ENCODE assay signal across 17 cellular contexts in genomic region chr16:75421820-75422126, GRCh38. TPM values are rescaled to one million over a fixed set of nuclear protein-coding genes. Genes with fewer than 3 reads are reported as not detected.
DNase-seq lines count a peak whose midpoint lies in the region; ATAC-seq and TF ChIP-seq lines count a peak whose summit lies in the region.
"Had no signal": no experiment of that assay in that cellular context is flagged by ENCODE, and none has a peak within 500 bp of the region (broad histone marks: within the 10 kb centered on the region; RNA-seq: fewer than 3 reads in every experiment).

No MANE protein-coding gene starts in this region.

- no peak overlapping the region for H3K14ac ChIP-seq in trophoblast cell (ENCODE audit: low read length)

- no peak overlapping the region for H4K12ac ChIP-seq in trophoblast cell (ENCODE audit: low read depth, low read length)

- no peak overlapping the region for H3K27ac ChIP-seq in trophoblast cell (ENCODE audit: low read depth, low read length)
- H3K27ac ChIP-seq: gastrocnemius medialis had no signal

- no peaks in the 10 kb centered on the region for H3K36me3 ChIP-seq in trophoblast cell (ENCODE audit: control insufficient read depth in 1 of 2, insufficient read depth in 2 of 2, low read length in 2 of 2)
- H3K36me3 ChIP-seq: gastrocnemius medialis, neutrophil, spleen, tibial nerve had no signal

- H3K9me3 ChIP-seq in trophoblast cell (ENCODE audit: insufficient read depth, low read depth, low read length) = no peaks in the 10 kb centered on the region
- H3K9me3 ChIP-seq: gastrocnemius medialis, neutrophil, spleen, tibial nerve had no signal

- H3K27ac Mint-ChIP-seq in activated T-cell treated with anti-CD3 and anti-CD28 coated beads, Interleukin-2, amount 50 U/mL, for 24 hours = peak overlapping the region; percentile 53
- H3K27ac Mint-ChIP-seq in T-cell = peak overlapping the region; percentile 13 to 67
- H3K27ac Mint-ChIP-seq in endothelial cell (ENCODE audit: unreplicated experiment) = peak overlapping the region; percentile 98

- no peak overlapping the region for H3K9ac ChIP-seq in trophoblast cell (ENCODE audit: low read length)

- CTCF ChIA-PET in T-cell (lab: Charles Lee) = no interaction called here

- ATAC-seq in T-cell (replicated peaks in 1 of 4) (no peak), GM21360 (IDR thresholded peaks at IDR 0.05; ENCODE audit: unreplicated experiment) (no peak), GM19395 (IDR thresholded peaks at IDR 0.05; ENCODE audit: unreplicated experiment) (no peak)
- ATAC-seq: gastrocnemius medialis had no signal

- no peak overlapping the region for H2AK5ac ChIP-seq in trophoblast cell (ENCODE audit: low read length)

- POLR2A ChIA-PET in T-cell (lab: Charles Lee) = no interaction called here

- H3K79me1 ChIP-seq in trophoblast cell (ENCODE audit: low read length) = peaks cover 1% of the 10 kb centered on the region

- no peak overlapping the region for H4K91ac ChIP-seq in trophoblast cell (ENCODE audit: low read depth, low read length)

- H3K23ac ChIP-seq in trophoblast cell (ENCODE audit: low read length) = no peak overlapping the region

- H3K4me3 Mint-ChIP-seq in activated T-cell treated with anti-CD3 and anti-CD28 coated beads, Interleukin-2, amount 50 U/mL, for 24 hours = no peak overlapping the region
- H3K4me3 Mint-ChIP-seq in T-cell (peak overlapping the region in 1 of 3 donors; percentile 50), endothelial cell (ENCODE audit: unreplicated experiment) (peak overlapping the region; percentile 56)

- H3K9me3 Mint-ChIP-seq in activated T-cell treated with anti-CD3 and anti-CD28 coated beads, Interleukin-2, amount 50 U/mL, for 24 hours = no peaks in the 10 kb centered on the region
- H3K9me3 Mint-ChIP-seq in T-cell = no peaks in the 10 kb centered on the region
- H3K9me3 Mint-ChIP-seq in endothelial cell (ENCODE audit: unreplicated experiment) = no peaks in the 10 kb centered on the region

- H2AFZ ChIP-seq in trophoblast cell (ENCODE audit: insufficient read depth, low read length, poor library complexity) = no peak overlapping the region

- peaks cover 10% of the 10 kb centered on the region for H3K36me3 Mint-ChIP-seq in activated T-cell treated with anti-CD3 and anti-CD28 coated beads, Interleukin-2, amount 50 U/mL, for 24 hours (ENCODE audit: low read depth)
- H3K36me3 Mint-ChIP-seq in T-cell = peaks cover 7% of the 10 kb centered on the region
- H3K36me3 Mint-ChIP-seq in endothelial cell (ENCODE audit: low read depth, unreplicated experiment) = no peaks in the 10 kb centered on the region

- no peaks in the 10 kb centered on the region for H3K27me3 ChIP-seq in trophoblast cell (ENCODE audit: insufficient read depth, low read length)
- H3K27me3 ChIP-seq: gastrocnemius medialis, neutrophil, spleen, tibial nerve had no signal

- H3K4me3 ChIP-seq in trophoblast cell (ENCODE audit: low read depth, low read length) = no peak overlapping the region
- H3K4me3 ChIP-seq: gastrocnemius medialis, tibial nerve had no signal

- H2BK12ac ChIP-seq in trophoblast cell (ENCODE audit: low read length) = no peak overlapping the region

- H3K79me2 ChIP-seq in trophoblast cell (ENCODE audit: control insufficient read depth, insufficient read depth, low read length, poor library complexity) = peaks cover 2% of the 10 kb centered on the region

- H3K4me1 Mint-ChIP-seq in activated T-cell treated with anti-CD3 and anti-CD28 coated beads, Interleukin-2, amount 50 U/mL, for 24 hours (ENCODE audit: low read depth) = peaks cover 44% of the 10 kb centered on the region
- H3K4me1 Mint-ChIP-seq in T-cell = peaks cover 40 to 46% (median 42%) of the 10 kb centered on the region in 3 donors
- peaks cover 17% of the 10 kb centered on the region for H3K4me1 Mint-ChIP-seq in endothelial cell (ENCODE audit: unreplicated experiment)

- H3K27me3 Mint-ChIP-seq in activated T-cell treated with anti-CD3 and anti-CD28 coated beads, Interleukin-2, amount 50 U/mL, for 24 hours = no peaks in the 10 kb centered on the region
- H3K27me3 Mint-ChIP-seq in T-cell (no peaks in the 10 kb centered on the region), endothelial cell (ENCODE audit: unreplicated experiment) (peaks cover 2% of the 10 kb centered on the region)

- no peak overlapping the region for H3K18ac ChIP-seq in trophoblast cell (ENCODE audit: low read length)

- no peak overlapping the region for H3K4me2 ChIP-seq in trophoblast cell (ENCODE audit: low read length)

- no peak for TF ChIP-seq CTCF in endothelial cell (IDR thresholded peaks at IDR 0.05; ENCODE audit: unreplicated experiment)

- no peak overlapping the region for H2BK5ac ChIP-seq in trophoblast cell (ENCODE audit: low read depth, low read length, poor library complexity)

- H3K4ac ChIP-seq in trophoblast cell (ENCODE audit: low read depth, low read length) = peak overlapping the region; percentile 89

- no peak overlapping the region for H2BK120ac ChIP-seq in trophoblast cell (ENCODE audit: insufficient read depth, low read length, poor library complexity)

- peaks cover 0 to 3% of the 10 kb centered on the region in 2 experiments for H3K4me1 ChIP-seq in trophoblast cell (ENCODE audit: control insufficient read depth in 1 of 2, insufficient read depth in 2 of 2, low read length in 2 of 2)

- no peak overlapping the region for H4K8ac ChIP-seq in trophoblast cell (ENCODE audit: low read depth, low read length)

- no CpG with 5 or more reads among the region's 1 CpG for WGBS in trophoblast cell (ENCODE audit: extremely low coverage, insufficient coverage, insufficient read length)

- no peak for DNase-seq in activated T-cell treated with anti-CD3 and anti-CD28 coated beads, Interleukin-2, amount 50 U/mL, for 24 hours
- no peak for DNase-seq in activated T-cell treated with anti-CD3 and anti-CD28 coated beads, Interleukin-2, amount 50 U/mL, for 1 hour
- no peak for DNase-seq in T-cell
- no peak for DNase-seq in endothelial cell (ENCODE audit: low spot score)
- no peak for DNase-seq in trophoblast cell
- no peak for DNase-seq in NCI-H2171 treated with DMSO at 0.1 percent for 48 hours (lab: John Stamatoyannopoulos, UW)
- DNase-seq: effector memory CD4-positive, alpha-beta T cell; gastrocnemius medialis; islet precursor cell; NCI-H1930; NCI-H526 treated with DMSO at 0.1 percent for 48 hours; spleen; T-helper 9 cell had no signal

RNA-seq across cellular contexts. Expression of gene CFDP1, which starts 11.5 kb away (rescaled TPM):
- total RNA-seq in T-cell = 10 to 100 TPM; 30.8 to 36.5 (median 34.2) TPM
- total RNA-seq in endothelial cell (ENCODE audit: unreplicated experiment) = 65.7 TPM
- 103 and 111 TPM in 2 replicates for polyA plus RNA-seq in trophoblast cell (2013)

RNA-seq across cellular contexts. Expression of gene TMEM170A, which starts 42.7 kb away (rescaled TPM):
- total RNA-seq in T-cell (10 to 100 TPM; 37.7 to 45.8 (median 41.9) TPM), endothelial cell (ENCODE audit: unreplicated experiment) (38.0 TPM)
- polyA plus RNA-seq in trophoblast cell (2013) = 18.0 and 18.2 TPM in 2 replicates

Comparison
In these comparisons a context has a peak if more than half of its experiments do, and no peak if none do; other contexts are left out.
1. H3K27ac Mint-ChIP-seq: peak in every context shown above with its lines; median percentile 98 in endothelial cell; 53 in activated T-cell treated with anti-CD3 and anti-CD28 coated beads, Interleukin-2, amount 50 U/mL, for 24 hours; 40 in T-cell.